In genomic region chr2:44362207-44363015, GRCh38 we compare ENCODE assay signal across 8 cellular contexts. TPM values are rescaled to one million over a fixed set of nuclear protein-coding genes. Genes with fewer than 3 reads are reported as not detected.
DNase-seq lines count a peak whose midpoint lies in the region; ATAC-seq and TF ChIP-seq lines count a peak whose summit lies in the region.

No MANE protein-coding gene starts in this region.

- peak overlapping the region; percentile 92 for H2AFZ ChIP-seq in PC-3 (ENCODE audit: low read length)

- peak overlapping the region; percentile 95 for H3K9ac ChIP-seq in PC-3 (ENCODE audit: low read length)

- H3K79me2 ChIP-seq in PC-3 (ENCODE audit: low read length): peaks cover 70% of the 10 kb centered on the region

- H3K9me2 ChIP-seq in PC-3 (replicated peaks; ENCODE audit: low read length): no peaks in the 10 kb centered on the region; the same call in 1 of the 2 replicates

- H4K20me1 ChIP-seq in PC-3 (ENCODE audit: low read length): peaks cover 6% of the 10 kb centered on the region; the same call in 1 of the 2 replicates

- peak; percentile 49 for ATAC-seq in Right ventricle myocardium inferior
- ATAC-seq in HG03095 (IDR thresholded peaks at IDR 0.05; ENCODE audit: unreplicated experiment): peak; percentile 27
- ATAC-seq in PC-3: peak; percentile 43
- ATAC-seq in gastroesophageal sphincter: peak; percentile 0

- H3K36me3 ChIP-seq in PC-3 (ENCODE audit: low read depth, low read length) (no peaks in the 10 kb centered on the region), gastroesophageal sphincter (no peaks in the 10 kb centered on the region), neutrophil (peaks cover 4% of the 10 kb centered on the region)

- H3F3A ChIP-seq in PC-3 (ENCODE audit: low read length, unreplicated experiment): no peaks in the 10 kb centered on the region

- H3K4me1 ChIP-seq in PC-3 (ENCODE audit: insufficient read depth, low read length): peaks cover 26% of the 10 kb centered on the region
- peaks cover 2 to 42% (median 3%) of the 10 kb centered on the region in 3 donors for H3K4me1 ChIP-seq in gastroesophageal sphincter
- H3K4me1 ChIP-seq in neutrophil (ENCODE audit: control insufficient read depth in 1 of 2, insufficient read depth in 1 of 2, low read depth in 1 of 2, low read length in 1 of 2): peaks cover 20 to 21% of the 10 kb centered on the region in 2 experiments

- H3K27ac ChIP-seq in PC-3 (ENCODE audit: low read length) (peak overlapping the region; percentile 88), gastroesophageal sphincter (peak overlapping the region; percentile 36 to 96 (median 90)), neutrophil (peak overlapping the region; percentile 97)

- H3K27me3 ChIP-seq in PC-3 (ENCODE audit: low read length): no peaks in the 10 kb centered on the region
- no peaks in the 10 kb centered on the region for H3K27me3 ChIP-seq in gastroesophageal sphincter
- H3K27me3 ChIP-seq in neutrophil: no peaks in the 10 kb centered on the region

- WGBS in gastroesophageal sphincter (ENCODE audit: low coverage in 1 of 2), 2 donors: 0% methylated on average over 26 to 31 of the region's 32 CpGs

- TSS peak; percentile 30 for BruUV-seq in PC-3 (replicated peaks; lab: Mats Ljungman, UMichigan)

- peak overlapping the region; percentile 94 for H3K4me3 ChIP-seq in PC-3 (ENCODE audit: low read length)
- H3K4me3 ChIP-seq in gastroesophageal sphincter: peak overlapping the region; percentile 73 to 74
- H3K4me3 ChIP-seq in neutrophil (ENCODE audit: low read depth in 1 of 2, low read length in 1 of 2): peak overlapping the region; percentile 77 to 92

- no peak for TF ChIP-seq EP300 in gastroesophageal sphincter (IDR thresholded peaks at IDR 0.05)

- CTCF ChIA-PET in PC-3 (lab: Charles Lee): interaction anchor here (0.5 kb wide), 1 partner anchor 592 kb away, joined by 3 read pairs; no protein-coding TSS in a partner anchor

- no peak for TF ChIP-seq POLR2A in gastroesophageal sphincter (IDR thresholded peaks at IDR 0.05)

- peak overlapping the region; percentile 93 for H3K4me2 ChIP-seq in PC-3 (ENCODE audit: low read length)

- H3K9me3 ChIP-seq in PC-3 (ENCODE audit: low read length): no peaks in the 10 kb centered on the region
- no peaks in the 10 kb centered on the region for H3K9me3 ChIP-seq in gastroesophageal sphincter
- no peaks in the 10 kb centered on the region for H3K9me3 ChIP-seq in neutrophil

- no peak for TF ChIP-seq CTCF in PC-3 (conservative IDR thresholded peaks at IDR 0.05; ENCODE audit: low read depth, low read length)
- no peak for TF ChIP-seq CTCF in gastroesophageal sphincter (IDR thresholded peaks at IDR 0.05)
- no peak for TF ChIP-seq CTCF in neutrophil (IDR thresholded peaks at IDR 0.05)

- POLR2A ChIA-PET in PC-3 (lab: Charles Lee; ENCODE audit: unreplicated experiment): interaction anchor here (0.5 to 1.5 kb wide), 3 partner anchors 71 to 244 kb away, joined by 3 to 5 read pairs (median 3); no protein-coding TSS in a partner anchor

- intact Hi-C loops in Right ventricle myocardium inferior (cut with DNase I): loop anchor here (5.0 to 10.0 kb wide), 3 partner anchors 35 to 278 kb away; partner anchors contain the start of gene PPM1B
- intact Hi-C loops in cardiac septum (cut with DNase I): loop anchor here (5.0 kb wide), 1 partner anchor 195 kb away; the partner anchor contains the start of gene PPM1B
- intact Hi-C loops in PC-3 (cut with micrococcal nuclease): loop anchor here (5.0 kb wide), 1 partner anchor 190 kb away; no protein-coding TSS in a partner anchor

- DNase-seq in Right ventricle myocardium inferior (ENCODE audit: missing footprints) (peak; percentile 60), cardiac septum (ENCODE audit: low spot score) (no peak), PC-3 (peak; percentile 52), ureter (ENCODE audit: low spot score) (peak; percentile 47)
- DNase-seq in activated naive CD4-positive, alpha-beta T cell (lab: John Stamatoyannopoulos, UW): peak; percentile 5 to 24 (median 20)

RNA-seq across cellular contexts. Expression of gene CAMKMT, which starts 0.7 kb away (rescaled TPM):
- total RNA-seq in Right ventricle myocardium inferior (4.6 TPM), cardiac septum (5.6 TPM), PC-3 (2014; rRNA removed) (2.7 and 4.3 TPM in 2 replicates), gastroesophageal sphincter (10 to 100 TPM in 2 of 4 donors, 1 to 10 TPM in 2; 4.2 to 19.5 (median 11.0) TPM), ureter (23.6 TPM)

RNA-seq across cellular contexts. Expression of gene PREPL, which starts 1.1 kb away (rescaled TPM):
- 76.7 TPM for total RNA-seq in Right ventricle myocardium inferior
- total RNA-seq in cardiac septum: 82.1 TPM
- 30.2 and 36.2 TPM in 2 replicates for total RNA-seq in PC-3 (2014; rRNA removed)
- 10 to 100 TPM; 38.4 to 63.7 (median 44.3) TPM for total RNA-seq in gastroesophageal sphincter
- 72.2 TPM for total RNA-seq in ureter
